ENCODE assay signal across 8 cellular contexts in genomic region chr15:74403590-74403919, GRCh38. TPM values are rescaled to one million over a fixed set of nuclear protein-coding genes. Genes with fewer than 3 reads are reported as not detected.
A peak's percentile ranks its signal among the peaks of the same experiment; 100 is the strongest.
DNase-seq lines count a peak whose midpoint lies in the region; ATAC-seq, FAIRE-seq and TF ChIP-seq lines count a peak whose summit lies in the region.
"Had no signal": no experiment of that assay in that cellular context is flagged by ENCODE, and none has a peak within 500 bp of the region (broad histone marks: within the 10 kb centered on the region; RNA-seq: fewer than 3 reads in every experiment).

No MANE protein-coding gene starts in this region.

- H3K4me3 ChIP-seq in small intestine (ENCODE audit: low read depth in 1 of 2, low read length in 2 of 2) = no peak overlapping the region

- no peaks in the 10 kb centered on the region for H3K9me3 ChIP-seq in small intestine (ENCODE audit: control insufficient read depth, low read depth)

- H3K4me1 Mint-ChIP-seq in activated naive CD8-positive, alpha-beta T cell (ENCODE audit: low read depth) = peaks cover 75% of the 10 kb centered on the region

- H3K27me3 ChIP-seq in small intestine (ENCODE audit: control insufficient read depth in 2 of 2, insufficient read depth in 2 of 2, low read length in 2 of 2) = no peaks in the 10 kb centered on the region

- no peaks in the 10 kb centered on the region for H3K4me1 ChIP-seq in small intestine (ENCODE audit: control insufficient read depth in 2 of 2, insufficient read depth in 1 of 2, low read depth in 1 of 2, low read length in 1 of 2)

- no peak for DNase-seq in small intestine
- no peak for DNase-seq in HuH-7.5 (ENCODE audit: low spot score)
- no peak for DNase-seq in erythroblast (lab: John Stamatoyannopoulos, UW)
- no peak for DNase-seq in NCI-H1417 treated with DMSO at 0.1 percent for 48 hours (lab: John Stamatoyannopoulos, UW)
- DNase-seq: NCI-H69 had no signal

- no peaks in the 10 kb centered on the region for H3K9me3 Mint-ChIP-seq in activated naive CD8-positive, alpha-beta T cell (ENCODE audit: low read depth)

- peak overlapping the region; percentile 85 for H3K27ac Mint-ChIP-seq in activated naive CD8-positive, alpha-beta T cell

- no peaks in the 10 kb centered on the region for H3K36me3 ChIP-seq in small intestine (ENCODE audit: control insufficient read depth in 2 of 2, insufficient read depth in 2 of 2, low read length in 2 of 2)

- H3K27me3 Mint-ChIP-seq in activated naive CD8-positive, alpha-beta T cell = no peaks in the 10 kb centered on the region

- peak; percentile 7 for ATAC-seq in GM18907 (IDR thresholded peaks at IDR 0.05; ENCODE audit: unreplicated experiment)
- peak; percentile 7 for ATAC-seq in HG02973 (IDR thresholded peaks at IDR 0.05; ENCODE audit: unreplicated experiment)

- H3K4me3 Mint-ChIP-seq in activated naive CD8-positive, alpha-beta T cell = peak overlapping the region; percentile 65

- TF ChIP-seq POLR2A in erythroblast (IDR thresholded peaks at IDR 0.05; ENCODE audit: low read length) = no peak

- peak overlapping the region; percentile 42 to 73 for H3K27ac ChIP-seq in small intestine (ENCODE audit: low read depth in 1 of 2, low read length in 1 of 2)

- no peak for FAIRE-seq in small intestine (lab: Jason Lieb, UNC)

- peaks cover 5% of the 10 kb centered on the region for H3K36me3 Mint-ChIP-seq in activated naive CD8-positive, alpha-beta T cell

- WGBS in small intestine, 3 donors = 76 to 87% (median 82%) methylated on average over 8 to 10 of the region's 10 CpGs

RNA-seq across cellular contexts. Expression of gene SEMA7A, which starts 30.2 kb away (rescaled TPM):
- 1 to 10 TPM in 1 of 3 donors, under 1 TPM in 2; 0.45 to 4.3 (median 0.81) TPM for polyA plus RNA-seq in small intestine

RNA-seq across cellular contexts. Expression of gene CYP11A1, which starts 36.1 kb away (rescaled TPM):
- 1 to 10 TPM in 1 of 3 donors, under 1 TPM in 2; 0.54 to 2.7 (median 0.54) TPM for polyA plus RNA-seq in small intestine

RNA-seq across cellular contexts. Expression of gene UBL7, which starts 57.4 kb away (rescaled TPM):
- 10 to 100 TPM; 33.3 to 51.7 (median 37.8) TPM for polyA plus RNA-seq in small intestine
